In genomic region chr21:27300770-27301169, GRCh38 we compare ENCODE assay signal across 17 cellular contexts.
A peak's percentile ranks its signal among the peaks of the same experiment; 100 is the strongest.
DNase-seq lines count a peak whose midpoint lies in the region; ATAC-seq and TF ChIP-seq lines count a peak whose summit lies in the region.
"Had no signal": no experiment of that assay in that cellular context is flagged by ENCODE, and none has a peak within 500 bp of the region (broad histone marks: within the 10 kb centered on the region; RNA-seq: fewer than 3 reads in every experiment).

No MANE protein-coding gene starts in this region.

- H3K9ac ChIP-seq in fibroblast of lung (ENCODE audit: insufficient read depth, low read length) (no peak overlapping the region), colonic mucosa (ENCODE audit: low read depth in 2 of 2, low read length in 2 of 2) (no peak overlapping the region)
- H3K9ac ChIP-seq: BLaER1 treated with 17β-estradiol and CSF1 and Interleukin-3, amounts not matched to agents 10 nM and 100 nM had no signal

- no peak overlapping the region for H3K4me2 ChIP-seq in fibroblast of lung (ENCODE audit: extremely low read depth, insufficient read depth, low read length)
- H3K4me2 ChIP-seq: BLaER1 treated with 17β-estradiol and CSF1 and Interleukin-3, amounts not matched to agents 10 nM and 100 nM had no signal

- H3K4me3 ChIP-seq in AG10803 (ENCODE audit: low read length), result no peak overlapping the region
- no peak overlapping the region for H3K4me3 ChIP-seq in fibroblast of lung (replicated peaks in 1 of 4; ENCODE audit: control extremely low read depth in 1 of 4, insufficient read depth in 1 of 4, low read depth in 3 of 4, low read length in 4 of 4)
- no peak overlapping the region for H3K4me3 ChIP-seq in colonic mucosa
- H3K4me3 ChIP-seq: BLaER1 treated with 17β-estradiol and CSF1 and Interleukin-3, amounts not matched to agents 10 nM and 100 nM; GM12878; HAP-1; SJCRH30 had no signal

- no peak overlapping the region for H2AFZ ChIP-seq in fibroblast of lung (ENCODE audit: low read length)

- no peaks in the 10 kb centered on the region for H3K9me3 ChIP-seq in fibroblast of lung (ENCODE audit: control insufficient read depth, insufficient read depth, low read depth, low read length)
- no peaks in the 10 kb centered on the region for H3K9me3 ChIP-seq in colonic mucosa
- H3K9me3 ChIP-seq: HAP-1 had no signal

- DNase-seq in AG10803 (ENCODE audit: low read depth) (peak; percentile 89), HFFc6 (peak; percentile 56), fibroblast of lung (ENCODE audit: low read depth in 2 of 2) (peak; percentile 45 to 88), omental fat pad (ENCODE audit: low spot score) (no peak), colonic mucosa (no peak)
- no peak for DNase-seq in T-helper 2 cell treated with Interferon-gamma antibody and Interleukin-4, amounts not matched to agents 5 μg/mL and 100 μg/mL, for 36 hours (ENCODE audit: low spot score)
- DNase-seq in activated CD4-positive, alpha-beta T cell treated with anti-CD3 and anti-CD28 coated beads, Interleukin-2, amount 50 U/mL, for 48 hours, result no peak
- DNase-seq: KBM-7, NCI-H1048, NCI-H345, NCI-H69, SJCRH30 had no signal

- peaks cover 6% of the 10 kb centered on the region for H3K36me3 Mint-ChIP-seq in HFFc6 (ENCODE audit: low read depth)
- no peaks in the 10 kb centered on the region for H3K36me3 Mint-ChIP-seq in T-helper 2 cell treated with Interferon-gamma antibody and Interleukin-4, amounts not matched to agents 5 μg/mL and 100 μg/mL, for 36 hours (ENCODE audit: low read depth)

- no peak overlapping the region; the same call in 1 of the 2 replicates for H3K4me3 Mint-ChIP-seq in HFFc6
- H3K4me3 Mint-ChIP-seq in T-helper 2 cell treated with Interferon-gamma antibody and Interleukin-4, amounts not matched to agents 5 μg/mL and 100 μg/mL, for 36 hours, result no peak overlapping the region

- peak overlapping the region; percentile 42 for H3K27ac Mint-ChIP-seq in HFFc6
- no peak overlapping the region for H3K27ac Mint-ChIP-seq in T-helper 2 cell treated with Interferon-gamma antibody and Interleukin-4, amounts not matched to agents 5 μg/mL and 100 μg/mL, for 36 hours

- peaks cover 19% of the 10 kb centered on the region for H3K4me1 Mint-ChIP-seq in HFFc6 (ENCODE audit: low read depth)
- H3K4me1 Mint-ChIP-seq in T-helper 2 cell treated with Interferon-gamma antibody and Interleukin-4, amounts not matched to agents 5 μg/mL and 100 μg/mL, for 36 hours (ENCODE audit: low read depth), result no peaks in the 10 kb centered on the region

- H3K9me3 Mint-ChIP-seq in HFFc6, result no peaks in the 10 kb centered on the region; the same call in 1 of the 2 replicates
- peaks cover 43% of the 10 kb centered on the region for H3K9me3 Mint-ChIP-seq in T-helper 2 cell treated with Interferon-gamma antibody and Interleukin-4, amounts not matched to agents 5 μg/mL and 100 μg/mL, for 36 hours

- H3K79me2 ChIP-seq in fibroblast of lung (ENCODE audit: control insufficient read depth, insufficient read depth, low read length), result no peaks in the 10 kb centered on the region

- no peaks in the 10 kb centered on the region for H3K27me3 Mint-ChIP-seq in HFFc6 (ENCODE audit: insufficient read depth)
- H3K27me3 Mint-ChIP-seq in T-helper 2 cell treated with Interferon-gamma antibody and Interleukin-4, amounts not matched to agents 5 μg/mL and 100 μg/mL, for 36 hours (ENCODE audit: low read depth), result no peaks in the 10 kb centered on the region

- H3K27me3 ChIP-seq in fibroblast of lung (ENCODE audit: control insufficient read depth, insufficient read depth, low read length) (no peaks in the 10 kb centered on the region), colonic mucosa (no peaks in the 10 kb centered on the region)
- H3K27me3 ChIP-seq: BLaER1 treated with 17β-estradiol and CSF1 and Interleukin-3, amounts not matched to agents 10 nM and 100 nM; SJCRH30 had no signal

- H3K27ac ChIP-seq in fibroblast of lung (ENCODE audit: insufficient read depth, low read length) (no peak overlapping the region), colonic mucosa (no peak overlapping the region)
- H3K27ac ChIP-seq: BLaER1 treated with 17β-estradiol and CSF1 and Interleukin-3, amounts not matched to agents 10 nM and 100 nM; RWPE1; SJCRH30 had no signal

- H4K20me1 ChIP-seq in fibroblast of lung (ENCODE audit: control insufficient read depth, extremely low read depth, insufficient read depth, low read length), result no peaks in the 10 kb centered on the region
- H4K20me1 ChIP-seq: BLaER1 treated with 17β-estradiol and CSF1 and Interleukin-3, amounts not matched to agents 10 nM and 100 nM had no signal

- no peaks in the 10 kb centered on the region for H3K36me3 ChIP-seq in fibroblast of lung (ENCODE audit: control insufficient read depth, insufficient read depth, low read length)
- H3K36me3 ChIP-seq in colonic mucosa, result no peaks in the 10 kb centered on the region
- H3K36me3 ChIP-seq: BLaER1 treated with 17β-estradiol and CSF1 and Interleukin-3, amounts not matched to agents 10 nM and 100 nM; HAP-1; SJCRH30 had no signal

- H3K4me1 ChIP-seq in fibroblast of lung (ENCODE audit: control insufficient read depth, extremely low read depth, insufficient read depth, low read length) (no peaks in the 10 kb centered on the region), colonic mucosa (no peaks in the 10 kb centered on the region)
- H3K4me1 ChIP-seq: BLaER1 treated with 17β-estradiol and CSF1 and Interleukin-3, amounts not matched to agents 10 nM and 100 nM; HAP-1; SJCRH30 had no signal

- ATAC-seq in omental fat pad (ENCODE audit: low FRiP score), result peak; percentile 14
- no peak for ATAC-seq in GM21367 (IDR thresholded peaks at IDR 0.05; ENCODE audit: unreplicated experiment)
- ATAC-seq: GM12878 had no signal

- intact Hi-C loops in colonic mucosa (cut with DNase I), result no loop called here

- TF ChIP-seq CTCF in AG10803 (conservative IDR thresholded peaks at IDR 0.05; ENCODE audit: low read length) (no peak), HFFc6 (IDR thresholded peaks at IDR 0.05) (no peak), fibroblast of lung (conservative IDR thresholded peaks at IDR 0.05 in 1 of 2, IDR thresholded peaks at IDR 0.05 in 1 of 2; ENCODE audit: low read depth in 1 of 2, low read length in 2 of 2) (no peak), omental fat pad (IDR thresholded peaks at IDR 0.05) (no peak), colonic mucosa (IDR thresholded peaks at IDR 0.05) (no peak)

Comparison
In these comparisons a context has a peak if more than half of its experiments do, and no peak if none do; other contexts are left out.
1. DNase-seq: peak in AG10803 (single experiment), HFFc6 (single experiment) and fibroblast of lung (2 of 2); none in omental fat pad (single experiment), T-helper 2 cell treated with Interferon-gamma antibody and Interleukin-4, amounts not matched to agents 5 μg/mL and 100 μg/mL, for 36 hours (single experiment), colonic mucosa (single experiment) and activated CD4-positive, alpha-beta T cell treated with anti-CD3 and anti-CD28 coated beads, Interleukin-2, amount 50 U/mL, for 48 hours (0 of 2).